ENCODE assay signal across 22 cellular contexts in genomic region chr10:132385721-132386418, GRCh38. TPM values are rescaled to one million over a fixed set of nuclear protein-coding genes. Genes with fewer than 3 reads are reported as not detected.
DNase-seq lines count a peak whose midpoint lies in the region; ATAC-seq and TF ChIP-seq lines count a peak whose summit lies in the region.
"Had no signal": no experiment of that assay in that cellular context is flagged by ENCODE, and none has a peak within 500 bp of the region (broad histone marks: within the 10 kb centered on the region; RNA-seq: fewer than 3 reads in every experiment).

No MANE protein-coding gene starts in this region.

- POLR2A ChIA-PET in naive thymus-derived CD8-positive, alpha-beta T cell (lab: Charles Lee) = interaction anchor here (1.0 kb wide), 1 partner anchor 66 kb away, joined by 3 read pairs; no protein-coding TSS in a partner anchor
- POLR2A ChIA-PET in Caco-2 (lab: Charles Lee) = interaction anchor here (0.6 kb wide), 1 partner anchor 221 kb away, joined by 4 read pairs; no protein-coding TSS in a partner anchor

- H3K27ac ChIP-seq in uterus = no peak overlapping the region
- H3K27ac ChIP-seq: dorsolateral prefrontal cortex, right lobe of liver, testis had no signal

- H3K4me3 Mint-ChIP-seq in brain (no peak overlapping the region), Caco-2 (ENCODE audit: unreplicated experiment) (no peak overlapping the region)
- peak overlapping the region in 1 of 10 donors; percentile 34 for H3K4me3 Mint-ChIP-seq in naive thymus-derived CD8-positive, alpha-beta T cell
- H3K4me3 Mint-ChIP-seq: activated naive CD8-positive, alpha-beta T cell; T-helper 1 cell treated with Interleukin-12 subunit alpha and Interleukin-12 subunit beta and Interleukin-4 antibody, amounts not matched to agents 30 μg/mL and 1 μg/mL, for 36 hours had no signal

- H3K9me3 Mint-ChIP-seq in brain (peaks cover 3 to 11% (median 3%) of the 10 kb centered on the region in 5 experiments), Caco-2 (ENCODE audit: unreplicated experiment) (no peaks in the 10 kb centered on the region)
- H3K9me3 Mint-ChIP-seq in naive thymus-derived CD8-positive, alpha-beta T cell = no peaks in the 10 kb centered on the region
- H3K9me3 Mint-ChIP-seq: T-helper 1 cell treated with Interleukin-12 subunit alpha and Interleukin-12 subunit beta and Interleukin-4 antibody, amounts not matched to agents 30 μg/mL and 1 μg/mL, for 36 hours had no signal

- H3K27me3 Mint-ChIP-seq in brain = peaks cover 3% of the 10 kb centered on the region
- H3K27me3 Mint-ChIP-seq in naive thymus-derived CD8-positive, alpha-beta T cell = no peaks in the 10 kb centered on the region
- H3K27me3 Mint-ChIP-seq in Caco-2 (ENCODE audit: insufficient read depth, unreplicated experiment) = no peaks in the 10 kb centered on the region
- H3K27me3 Mint-ChIP-seq: activated naive CD8-positive, alpha-beta T cell had no signal

- intact Hi-C loops in left cardiac atrium (cut with DNase I) (loop anchor here in 1 of 2 donors (10.0 kb wide), 1 partner anchor 259 kb away; no protein-coding TSS in a partner anchor), cardiac septum (cut with DNase I) (no loop called here), uterus (cut with DNase I; ENCODE audit: low total_unique reads) (loop anchor here (10.0 kb wide), 1 partner anchor 259 kb away; no protein-coding TSS in a partner anchor), Caco-2 (cut with micrococcal nuclease; ENCODE audit: unreplicated experiment) (loop anchor here (10.0 kb wide), 1 partner anchor 249 kb away; no protein-coding TSS in a partner anchor)

- H3K4me1 ChIP-seq in uterus (no peaks in the 10 kb centered on the region), Caco-2 (peaks cover 11% of the 10 kb centered on the region)
- H3K4me1 ChIP-seq: right lobe of liver had no signal

- TF ChIP-seq POLR2A in uterus (IDR thresholded peaks at IDR 0.05) = no peak

- H3K27me3 ChIP-seq in uterus (no peaks in the 10 kb centered on the region), Caco-2 (replicated peaks; ENCODE audit: control insufficient read depth, insufficient read depth, low read length) (no peaks in the 10 kb centered on the region)
- H3K27me3 ChIP-seq: dorsolateral prefrontal cortex, right lobe of liver, testis had no signal

- H3K4me3 ChIP-seq in uterus = no peak overlapping the region
- H3K4me3 ChIP-seq in Caco-2 (ENCODE audit: low read depth, low read length) = no peak overlapping the region
- H3K4me3 ChIP-seq: dorsolateral prefrontal cortex, K562, right lobe of liver, testis had no signal

- CTCF ChIA-PET in Caco-2 (lab: Charles Lee) = no interaction called here

- no TSS peak for BruUV-seq in Caco-2 (replicated peaks; lab: Mats Ljungman, UMichigan)

- H3K27ac Mint-ChIP-seq in brain (peak overlapping the region in 3 of 5 experiments; percentile 12 to 17 (median 13)), Caco-2 (ENCODE audit: unreplicated experiment) (no peak overlapping the region)
- peak overlapping the region in 6 of 10 donors; percentile 5 to 90 (median 44) for H3K27ac Mint-ChIP-seq in naive thymus-derived CD8-positive, alpha-beta T cell
- H3K27ac Mint-ChIP-seq: activated naive CD8-positive, alpha-beta T cell; T-helper 1 cell treated with Interleukin-12 subunit alpha and Interleukin-12 subunit beta and Interleukin-4 antibody, amounts not matched to agents 30 μg/mL and 1 μg/mL, for 36 hours had no signal

- H3K9me3 ChIP-seq in uterus = no peaks in the 10 kb centered on the region
- no peaks in the 10 kb centered on the region for H3K9me3 ChIP-seq in Caco-2
- H3K9me3 ChIP-seq: right lobe of liver, testis had no signal

- H3K36me3 ChIP-seq in uterus (no peaks in the 10 kb centered on the region), Caco-2 (ENCODE audit: control insufficient read depth, insufficient read depth, low read length) (no peaks in the 10 kb centered on the region)
- H3K36me3 ChIP-seq: right lobe of liver had no signal

- H3K36me3 Mint-ChIP-seq in brain (peaks cover 4% of the 10 kb centered on the region), Caco-2 (ENCODE audit: insufficient read depth, unreplicated experiment) (no peaks in the 10 kb centered on the region)
- H3K36me3 Mint-ChIP-seq in naive thymus-derived CD8-positive, alpha-beta T cell = no peaks in the 10 kb centered on the region
- H3K36me3 Mint-ChIP-seq: activated naive CD8-positive, alpha-beta T cell had no signal

- peaks cover 7% of the 10 kb centered on the region for H3K4me1 Mint-ChIP-seq in brain
- H3K4me1 Mint-ChIP-seq in naive thymus-derived CD8-positive, alpha-beta T cell = peaks cover 8 to 27% (median 18%) of the 10 kb centered on the region in 4 donors
- H3K4me1 Mint-ChIP-seq in Caco-2 (ENCODE audit: low read depth, unreplicated experiment) = no peaks in the 10 kb centered on the region

- no peak for ATAC-seq in left cardiac atrium
- no peak for ATAC-seq in naive thymus-derived CD8-positive, alpha-beta T cell
- ATAC-seq in HG02852 (IDR thresholded peaks at IDR 0.05; ENCODE audit: unreplicated experiment) = no peak
- ATAC-seq: esophagus mucosa, K562, right lobe of liver had no signal

- peak; percentile 16 for DNase-seq in left cardiac atrium
- DNase-seq in cardiac septum (ENCODE audit: low spot score) = no peak
- peak in 1 of 10 donors; percentile 61 for DNase-seq in naive thymus-derived CD8-positive, alpha-beta T cell
- DNase-seq in uterus = peak; percentile 16 to 24
- no peak for DNase-seq in nucleus accumbens (lab: John Stamatoyannopoulos, UW)
- no peak for DNase-seq in Caco-2
- DNase-seq: activated CD4-positive, CD25-positive, alpha-beta regulatory T cell; GF-D8; NCI-H1092; NCI-H2081 treated with DMSO at 0.1 percent for 48 hours; NCI-H510A treated with DMSO at 0.1 percent for 48 hours; SIG-M5; stimulated activated CD4-positive, alpha-beta T cell treated with anti-CD3 and anti-CD28 coated beads, Interleukin-2, amount 100 ng/mL, for 24 hours; testis had no signal

- no peak for TF ChIP-seq CTCF in brain (conservative IDR thresholded peaks at IDR 0.05)
- no peak for TF ChIP-seq CTCF in uterus (IDR thresholded peaks at IDR 0.05)
- TF ChIP-seq CTCF in Caco-2 (IDR thresholded peaks at IDR 0.05; ENCODE audit: insufficient read depth in 1 of 2, low read depth in 1 of 2, low read length in 1 of 2, severe bottlenecking in 1 of 2, unreplicated experiment in 1 of 2) = no peak

RNA-seq across cellular contexts. Expression of gene PWWP2B, which starts 11.1 kb away (rescaled TPM):
- total RNA-seq in left cardiac atrium (10 to 100 TPM; 11.8 to 12.7 TPM), cardiac septum (14.3 TPM), uterus (10 to 100 TPM in 2 of 4 donors, 1 to 10 TPM in 1, under 1 TPM in 1; 0.29 to 27.6 (median 8.3) TPM), Caco-2 (2022) (17.8 and 19.3 TPM in 2 replicates)
- 16.0 TPM for polyA plus RNA-seq in brain (ENCODE audit: insufficient read depth, low read depth, low replicate concordance)
- 10 to 100 TPM in 1 of 2 experiments, 1 to 10 TPM in 1; 9.1 to 10.2 TPM for total RNA-seq in naive thymus-derived CD8-positive, alpha-beta T cell
- polyA plus RNA-seq in naive thymus-derived CD8-positive, alpha-beta T cell = 1 to 10 TPM; 1.2 to 2.9 (median 1.9) TPM

RNA-seq across cellular contexts. Expression of gene LRRC27, which starts 53.9 kb away (rescaled TPM):
- total RNA-seq in left cardiac atrium = 1 to 10 TPM; 3.7 to 4.4 TPM
- total RNA-seq in cardiac septum = 3.8 TPM
- polyA plus RNA-seq in brain (ENCODE audit: insufficient read depth, low read depth, low replicate concordance) = 16.2 TPM
- total RNA-seq in naive thymus-derived CD8-positive, alpha-beta T cell = 1 to 10 TPM; 6.9 to 7.9 TPM
- polyA plus RNA-seq in naive thymus-derived CD8-positive, alpha-beta T cell = 1 to 10 TPM; 2.4 to 4.7 (median 4.4) TPM
- total RNA-seq in uterus = 10 to 100 TPM in 3 of 4 donors, under 1 TPM in 1; 0.59 to 32.6 (median 15.3) TPM
- 11.7 and 12.5 TPM in 2 replicates for total RNA-seq in Caco-2 (2022)

Comparison
In these comparisons a context has a peak if more than half of its experiments do, and no peak if none do; other contexts are left out.
1. DNase-seq: peak in left cardiac atrium (single experiment) and uterus (2 of 2); none in cardiac septum (single experiment), nucleus accumbens (0 of 56) and Caco-2 (0 of 2).